In genomic region chr2:239396881-239397681, GRCh38 we compare ENCODE assay signal across 9 cellular contexts. TPM values are rescaled to one million over a fixed set of nuclear protein-coding genes. Genes with fewer than 3 reads are reported as not detected.
DNase-seq lines count a peak whose midpoint lies in the region; ATAC-seq and TF ChIP-seq lines count a peak whose summit lies in the region.
"Had no signal": no experiment of that assay in that cellular context is flagged by ENCODE, and none has a peak within 500 bp of the region (broad histone marks: within the 10 kb centered on the region; RNA-seq: fewer than 3 reads in every experiment).

No MANE protein-coding gene starts in this region.

- H4K91ac ChIP-seq in trophoblast cell (ENCODE audit: low read depth, low read length): no peak overlapping the region

- H3K9ac ChIP-seq in trophoblast cell (ENCODE audit: low read length): no peak overlapping the region

- H3K36me3 ChIP-seq in trophoblast cell (ENCODE audit: control insufficient read depth in 1 of 2, insufficient read depth in 2 of 2, low read length in 2 of 2): no peaks in the 10 kb centered on the region

- no peak overlapping the region for H3K18ac ChIP-seq in trophoblast cell (ENCODE audit: low read length)

- no peak overlapping the region for H2BK12ac ChIP-seq in trophoblast cell (ENCODE audit: low read length)

- in situ Hi-C loops in GM13976 (cut with MboI; ENCODE audit: low sequenced_read_pairs, unreplicated experiment): no loop called here

- H2AFZ ChIP-seq in trophoblast cell (ENCODE audit: insufficient read depth, low read length, poor library complexity): no peak overlapping the region

- no peak overlapping the region for H3K14ac ChIP-seq in trophoblast cell (ENCODE audit: low read length)

- no peak overlapping the region for H4K12ac ChIP-seq in trophoblast cell (ENCODE audit: low read depth, low read length)

- no peak overlapping the region for H3K4ac ChIP-seq in trophoblast cell (ENCODE audit: low read depth, low read length)

- no peak overlapping the region for H3K4me2 ChIP-seq in trophoblast cell (ENCODE audit: low read length)

- no peak overlapping the region for H3K4me3 ChIP-seq in choroid plexus epithelial cell (ENCODE audit: low read depth, low read length)
- H3K4me3 ChIP-seq in trophoblast cell (ENCODE audit: low read depth, low read length): no peak overlapping the region

- no peak overlapping the region for H4K8ac ChIP-seq in trophoblast cell (ENCODE audit: low read depth, low read length)

- peak; percentile 29 for TF ChIP-seq CTCF in GM13976 (IDR thresholded peaks at IDR 0.05; ENCODE audit: borderline replicate concordance, control extremely low read depth, extremely low read depth, insufficient read depth, missing control alignments)
- peak; percentile 30 for TF ChIP-seq CTCF in choroid plexus epithelial cell (conservative IDR thresholded peaks at IDR 0.05; ENCODE audit: low read depth, low read length)

- peaks cover 2% of the 10 kb centered on the region in 2 experiments for H3K4me1 ChIP-seq in trophoblast cell (ENCODE audit: control insufficient read depth in 1 of 2, insufficient read depth in 2 of 2, low read length in 2 of 2)

- no peak overlapping the region for H2BK5ac ChIP-seq in trophoblast cell (ENCODE audit: low read depth, low read length, poor library complexity)

- WGBS in trophoblast cell (ENCODE audit: extremely low coverage, insufficient coverage, insufficient read length): no CpG with 5 or more reads among the region's 19 CpGs

- H3K23ac ChIP-seq in trophoblast cell (ENCODE audit: low read length): no peak overlapping the region

- H3K27me3 ChIP-seq in trophoblast cell (ENCODE audit: insufficient read depth, low read length): no peaks in the 10 kb centered on the region

- H2AK5ac ChIP-seq in trophoblast cell (ENCODE audit: low read length): no peak overlapping the region

- H3K79me2 ChIP-seq in trophoblast cell (ENCODE audit: control insufficient read depth, insufficient read depth, low read length, poor library complexity): peaks cover 9% of the 10 kb centered on the region

- no peaks in the 10 kb centered on the region for H3K9me3 ChIP-seq in trophoblast cell (ENCODE audit: insufficient read depth, low read depth, low read length)

- no peak overlapping the region for H3K27ac ChIP-seq in trophoblast cell (ENCODE audit: low read depth, low read length)

- ATAC-seq in HG03439 (IDR thresholded peaks at IDR 0.05; ENCODE audit: unreplicated experiment): no peak

- H3K79me1 ChIP-seq in trophoblast cell (ENCODE audit: low read length): peaks cover 8% of the 10 kb centered on the region

- no peak overlapping the region for H2BK120ac ChIP-seq in trophoblast cell (ENCODE audit: insufficient read depth, low read length, poor library complexity)

- no peak for DNase-seq in GM13976 (ENCODE audit: low spot score)
- peak; percentile 47 to 66 for DNase-seq in SHP77 (lab: John Stamatoyannopoulos, UW)
- DNase-seq in choroid plexus epithelial cell (ENCODE audit: low read depth): peak; percentile 13
- peak; percentile 9 for DNase-seq in retina
- no peak for DNase-seq in cortex of kidney (lab: John Stamatoyannopoulos, UW)
- no peak for DNase-seq in trophoblast cell
- DNase-seq in KG1 (lab: John Stamatoyannopoulos, UW): no peak
- DNase-seq: NCI-H1092 treated with DMSO at 0.1 percent for 48 hours had no signal

RNA-seq across cellular contexts. Expression of gene HDAC4, which starts 3.7 kb away (rescaled TPM):
- 7.3 and 8.1 TPM in 2 replicates for polyA plus RNA-seq in trophoblast cell (2013)

Comparison
In these comparisons a context has a peak if more than half of its experiments do, and no peak if none do; other contexts are left out.
1. DNase-seq: peak in SHP77 (2 of 2), choroid plexus epithelial cell (single experiment) and retina (single experiment); none in GM13976 (single experiment), cortex of kidney (single experiment), trophoblast cell (0 of 2) and KG1 (single experiment).